ENCODE assay signal across 16 cellular contexts in the genomic region with DNA sequence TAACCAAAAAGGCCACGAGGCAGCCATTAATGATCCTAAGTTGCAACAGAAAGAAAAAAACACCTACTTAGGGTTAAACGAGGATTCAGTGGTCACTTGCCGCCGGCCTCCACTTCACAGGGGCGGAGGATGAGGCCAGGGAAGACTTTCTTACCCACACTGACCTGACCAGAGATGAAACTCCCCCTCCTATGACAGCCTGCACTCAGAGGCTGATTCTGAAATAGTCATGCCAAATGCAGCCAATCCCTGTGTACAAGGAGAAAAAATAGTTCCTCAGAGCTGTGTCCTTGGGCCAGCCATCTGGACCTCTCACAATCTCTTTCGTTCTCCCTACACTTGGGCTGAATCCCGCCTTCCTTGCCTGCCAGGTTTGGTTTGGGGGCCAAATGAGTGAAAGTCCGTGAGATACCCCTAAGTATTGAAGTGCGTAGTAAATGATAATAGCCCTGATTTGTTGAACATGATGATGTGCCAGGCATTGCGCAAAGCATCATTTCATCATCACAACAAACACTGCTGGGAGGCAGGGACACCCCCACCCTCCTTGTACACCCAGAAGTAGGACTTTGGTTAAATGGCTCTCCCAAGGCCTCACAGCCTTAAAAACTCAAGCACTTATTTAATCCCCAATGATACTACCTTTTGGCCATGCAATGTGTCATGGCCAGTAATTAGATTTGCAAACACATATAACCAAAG. TPM values are rescaled to one million over a fixed set of nuclear protein-coding genes. Genes with fewer than 3 reads are reported as not detected.
DNase-seq lines count a peak whose midpoint lies in the region; ATAC-seq and TF ChIP-seq lines count a peak whose summit lies in the region.
"Had no signal": no experiment of that assay in that cellular context is flagged by ENCODE, and none has a peak within 500 bp of the region (broad histone marks: within the 10 kb centered on the region; RNA-seq: fewer than 3 reads in every experiment).

No MANE protein-coding gene starts in this region.

- H3K4me1 ChIP-seq in IMR-90 (ENCODE audit: control insufficient read depth, insufficient read depth, low read length) = peaks cover 4% of the 10 kb centered on the region; the same call in 1 of the 2 replicates
- peaks cover 23% of the 10 kb centered on the region for H3K4me1 ChIP-seq in mesenchymal stem cell (ENCODE audit: control insufficient read depth, insufficient read depth, low read depth, low read length)

- no peak overlapping the region for H3K4me3 ChIP-seq in IMR-90 (ENCODE audit: insufficient read depth, low read depth, low read length)
- H3K4me3 ChIP-seq in mesenchymal stem cell (ENCODE audit: insufficient read depth in 1 of 2, low read depth in 1 of 2, low read length in 2 of 2) = peak overlapping the region in 1 of 2 experiments; percentile 26
- H3K4me3 ChIP-seq: gastrocnemius medialis had no signal

- no CpG with 5 or more reads among the region's 10 CpGs for WGBS in IMR-90 (ENCODE audit: extremely low coverage in 2 of 2, insufficient read length in 1 of 2), 2 experiments
- WGBS in mesenchymal stem cell = 80% methylated on average over 7 of the region's 10 CpGs

- in situ Hi-C loops in IMR-90 (cut with MboI; ENCODE audit: low sequenced_read_pairs) = no loop called here

- H3K4me2 ChIP-seq in IMR-90 (ENCODE audit: low read depth, low read length) = no peak overlapping the region
- no peak overlapping the region for H3K4me2 ChIP-seq in mesenchymal stem cell (ENCODE audit: low read length, poor library complexity, severe bottlenecking)

- H3K18ac ChIP-seq in IMR-90 (ENCODE audit: low read depth, low read length) = no peak overlapping the region
- no peak overlapping the region for H3K18ac ChIP-seq in mesenchymal stem cell (ENCODE audit: low read depth in 1 of 2, low read length in 2 of 2)

- no peak for TF ChIP-seq RAD21 in IMR-90 (IDR thresholded peaks at IDR 0.05; ENCODE audit: low read length)

- H3K27ac Mint-ChIP-seq in activated CD8-positive, alpha-beta memory T cell treated with anti-CD3 and anti-CD28 coated beads, Interleukin-2, amount 10 ng/mL, durations not matched to agents 7 days and 5 days = peak overlapping the region; percentile 9
- peak overlapping the region; percentile 2 for H3K27ac Mint-ChIP-seq in activated naive CD8-positive, alpha-beta T cell treated with anti-CD3 and anti-CD28 coated beads, Interleukin-2, amount 10 ng/mL, durations not matched to agents 7 days and 5 days

- no peak overlapping the region for H3K4ac ChIP-seq in IMR-90 (ENCODE audit: low read depth, low read length)
- H3K4ac ChIP-seq in mesenchymal stem cell (ENCODE audit: low read depth in 1 of 2, low read length in 2 of 2) = no peak overlapping the region

- H2BK120ac ChIP-seq in IMR-90 (ENCODE audit: low read depth, low read length) (no peak overlapping the region), mesenchymal stem cell (ENCODE audit: low read depth, low read length) (no peak overlapping the region)

- H3K56ac ChIP-seq in IMR-90 (ENCODE audit: extremely low read depth, insufficient read depth, low read length) = no peak overlapping the region

- H2BK5ac ChIP-seq in IMR-90 (ENCODE audit: low read depth, low read length, poor library complexity, severe bottlenecking) = no peak overlapping the region
- no peak overlapping the region for H2BK5ac ChIP-seq in mesenchymal stem cell (ENCODE audit: low read depth, low read length, poor library complexity, severe bottlenecking)

- peaks cover 30% of the 10 kb centered on the region for H3K4me1 Mint-ChIP-seq in activated CD8-positive, alpha-beta memory T cell treated with anti-CD3 and anti-CD28 coated beads, Interleukin-2, amount 10 ng/mL, durations not matched to agents 7 days and 5 days
- peaks cover 21% of the 10 kb centered on the region for H3K4me1 Mint-ChIP-seq in activated naive CD8-positive, alpha-beta T cell treated with anti-CD3 and anti-CD28 coated beads, Interleukin-2, amount 10 ng/mL, durations not matched to agents 7 days and 5 days

- peaks cover 66% of the 10 kb centered on the region for H3K27me3 ChIP-seq in IMR-90 (ENCODE audit: control insufficient read depth, insufficient read depth, low read length)
- H3K27me3 ChIP-seq in mesenchymal stem cell (ENCODE audit: control insufficient read depth in 1 of 2, insufficient read depth in 1 of 2, low read length in 2 of 2) = peaks cover 51 to 88% of the 10 kb centered on the region in 2 experiments

- no peaks in the 10 kb centered on the region for H4K20me1 ChIP-seq in IMR-90 (ENCODE audit: insufficient read depth, low read length)

- H2AK5ac ChIP-seq in IMR-90 (ENCODE audit: low read depth, low read length) (no peak overlapping the region), mesenchymal stem cell (ENCODE audit: low read length, severe bottlenecking) (no peak overlapping the region)

- H3K27ac ChIP-seq in IMR-90 (ENCODE audit: insufficient read depth, low read length) (no peak overlapping the region), mesenchymal stem cell (ENCODE audit: low read length, poor library complexity, severe bottlenecking) (no peak overlapping the region)
- H3K27ac ChIP-seq: gastrocnemius medialis, RWPE1 had no signal

- no peak for DNase-seq in activated CD8-positive, alpha-beta memory T cell treated with anti-CD3 and anti-CD28 coated beads, Interleukin-2, amount 10 ng/mL, durations not matched to agents 7 days and 5 days
- no peak for DNase-seq in activated CD8-positive, alpha-beta memory T cell treated with anti-CD3 and anti-CD28 coated beads, Interleukin-2, amount 50 U/mL, for 4 hours
- DNase-seq in IMR-90 (no peak), mesenchymal stem cell (no peak), foreskin melanocyte (no peak)
- no peak for DNase-seq in activated naive CD8-positive, alpha-beta T cell treated with anti-CD3 and anti-CD28 coated beads, Interleukin-2, amount 10 ng/mL, durations not matched to agents 7 days and 5 days
- DNase-seq: activated CD8-positive, alpha-beta memory T cell treated with anti-CD3 and anti-CD28 coated beads for 24 hours; activated gamma-delta T cell; gastrocnemius medialis; GOT3; NCI-H2029 treated with DMSO at 0.1 percent for 48 hours; stimulated activated naive B cell treated with anti-CD40 and anti-IgM and Interleukin-4, amounts not matched to agents 10 μg/mL and 1 μg/mL and 100 μg/mL, for 72 hours; trophoblast cell had no signal

- no peak overlapping the region for H2BK20ac ChIP-seq in IMR-90 (ENCODE audit: low read depth, low read length)

- dilution Hi-C loops in IMR-90 (cut with HindIII; ENCODE audit: low sequenced_read_pairs, unreplicated experiment) = no loop called here

- TF ChIP-seq CTCF in IMR-90 (conservative IDR thresholded peaks at IDR 0.05; ENCODE audit: low read depth, low read length) = no peak

- CTCF ChIA-PET in activated CD8-positive, alpha-beta memory T cell treated with anti-CD3 and anti-CD28 coated beads, Interleukin-2, amount 10 ng/mL, durations not matched to agents 7 days and 5 days (lab: Charles Lee) = interaction anchor here (0.8 to 6.9 kb wide), 3 partner anchors 51 to 334 kb away, joined by 3 to 50 read pairs (median 6); no protein-coding TSS in a partner anchor
- CTCF ChIA-PET in IMR-90 (lab: Yijun Ruan, JAX) = no interaction called here

- H2BK15ac ChIP-seq in IMR-90 (ENCODE audit: low read depth, low read length) (no peak overlapping the region), mesenchymal stem cell (ENCODE audit: low read depth, poor library complexity, severe bottlenecking) (no peak overlapping the region)

- BruUV-seq in IMR-90 (replicated peaks; lab: Mats Ljungman, UMichigan) = no TSS peak

- POLR2A ChIA-PET in IMR-90 (lab: Charles Lee; ENCODE audit: unreplicated experiment) = no interaction called here
- POLR2A ChIA-PET in activated naive CD8-positive, alpha-beta T cell treated with anti-CD3 and anti-CD28 coated beads, Interleukin-2, amount 10 ng/mL, durations not matched to agents 7 days and 5 days (lab: Charles Lee) = no interaction called here

- H3K36me3 ChIP-seq in IMR-90 (ENCODE audit: control insufficient read depth, insufficient read depth, low read length) = no peaks in the 10 kb centered on the region
- H3K36me3 ChIP-seq in mesenchymal stem cell (ENCODE audit: control insufficient read depth in 1 of 2, insufficient read depth in 2 of 2, low read depth in 1 of 2, low read length in 2 of 2) = no peaks in the 10 kb centered on the region
- H3K36me3 ChIP-seq: gastrocnemius medialis had no signal

- H2BK12ac ChIP-seq in mesenchymal stem cell (ENCODE audit: low read length in 2 of 2) = no peak overlapping the region

- no peaks in the 10 kb centered on the region for H3K9me3 Mint-ChIP-seq in activated CD8-positive, alpha-beta memory T cell treated with anti-CD3 and anti-CD28 coated beads, Interleukin-2, amount 10 ng/mL, durations not matched to agents 7 days and 5 days (ENCODE audit: low read depth)
- H3K9me3 Mint-ChIP-seq in activated naive CD8-positive, alpha-beta T cell treated with anti-CD3 and anti-CD28 coated beads, Interleukin-2, amount 10 ng/mL, durations not matched to agents 7 days and 5 days = no peaks in the 10 kb centered on the region
- H3K9me3 Mint-ChIP-seq: stimulated activated naive B cell treated with anti-CD40 and anti-IgM and Interleukin-4, amounts not matched to agents 10 μg/mL and 1 μg/mL and 100 μg/mL, for 72 hours had no signal

- H3K36me3 Mint-ChIP-seq in activated CD8-positive, alpha-beta memory T cell treated with anti-CD3 and anti-CD28 coated beads, Interleukin-2, amount 10 ng/mL, durations not matched to agents 7 days and 5 days = peaks cover 9% of the 10 kb centered on the region
- H3K36me3 Mint-ChIP-seq in activated naive CD8-positive, alpha-beta T cell treated with anti-CD3 and anti-CD28 coated beads, Interleukin-2, amount 10 ng/mL, durations not matched to agents 7 days and 5 days = peaks cover 4% of the 10 kb centered on the region

- H3K9ac ChIP-seq in IMR-90 (ENCODE audit: low read depth, low read length) (no peak overlapping the region), mesenchymal stem cell (ENCODE audit: low read length) (peak overlapping the region; percentile 37)

- no peak overlapping the region for H3K23ac ChIP-seq in IMR-90 (ENCODE audit: low read depth, low read length)
- H3K23ac ChIP-seq in mesenchymal stem cell (ENCODE audit: low read length in 2 of 2) = no peak overlapping the region

- no peak overlapping the region for H3K4me3 Mint-ChIP-seq in activated CD8-positive, alpha-beta memory T cell treated with anti-CD3 and anti-CD28 coated beads, Interleukin-2, amount 10 ng/mL, durations not matched to agents 7 days and 5 days
- no peak overlapping the region for H3K4me3 Mint-ChIP-seq in activated naive CD8-positive, alpha-beta T cell treated with anti-CD3 and anti-CD28 coated beads, Interleukin-2, amount 10 ng/mL, durations not matched to agents 7 days and 5 days
- H3K4me3 Mint-ChIP-seq: stimulated activated naive B cell treated with anti-CD40 and anti-IgM and Interleukin-4, amounts not matched to agents 10 μg/mL and 1 μg/mL and 100 μg/mL, for 72 hours had no signal

- H2AFZ ChIP-seq in IMR-90 (replicated peaks; ENCODE audit: low read length, poor library complexity) = no peak overlapping the region
- no peak overlapping the region for H2AFZ ChIP-seq in mesenchymal stem cell (ENCODE audit: low read depth, low read length)

- no peak for TF ChIP-seq POLR2A in IMR-90 (IDR thresholded peaks at IDR 0.05; ENCODE audit: low read depth, low read length)

- H3K14ac ChIP-seq in IMR-90 (replicated peaks; ENCODE audit: low read depth, low read length) = no peak overlapping the region
- no peak overlapping the region for H3K14ac ChIP-seq in mesenchymal stem cell (ENCODE audit: low read length in 2 of 2)

- H3K9me3 ChIP-seq in IMR-90 (ENCODE audit: control insufficient read depth, insufficient read depth, low read length) = no peaks in the 10 kb centered on the region
- H3K9me3 ChIP-seq in mesenchymal stem cell (ENCODE audit: control insufficient read depth, low read length) = no peaks in the 10 kb centered on the region
- H3K9me3 ChIP-seq: gastrocnemius medialis had no signal

- H3K27me3 Mint-ChIP-seq in activated CD8-positive, alpha-beta memory T cell treated with anti-CD3 and anti-CD28 coated beads, Interleukin-2, amount 10 ng/mL, durations not matched to agents 7 days and 5 days = peaks cover 2% of the 10 kb centered on the region
- peaks cover 4% of the 10 kb centered on the region for H3K27me3 Mint-ChIP-seq in activated naive CD8-positive, alpha-beta T cell treated with anti-CD3 and anti-CD28 coated beads, Interleukin-2, amount 10 ng/mL, durations not matched to agents 7 days and 5 days

- ATAC-seq in activated CD8-positive, alpha-beta memory T cell treated with anti-CD3 and anti-CD28 coated beads, Interleukin-2, amount 10 ng/mL, durations not matched to agents 7 days and 5 days = no peak
- ATAC-seq in IMR-90 (ENCODE audit: low read depth) (no peak), HG03196 (IDR thresholded peaks at IDR 0.05; ENCODE audit: unreplicated experiment) (no peak), HG02763 (IDR thresholded peaks at IDR 0.05; ENCODE audit: unreplicated experiment) (no peak)
- no peak for ATAC-seq in activated naive CD8-positive, alpha-beta T cell treated with anti-CD3 and anti-CD28 coated beads, Interleukin-2, amount 10 ng/mL, durations not matched to agents 7 days and 5 days (ENCODE audit: low read depth)
- ATAC-seq: gastrocnemius medialis; stimulated activated naive B cell treated with anti-CD40 and anti-IgM and Interleukin-4, amounts not matched to agents 10 μg/mL and 1 μg/mL and 100 μg/mL, for 72 hours had no signal

- no peak overlapping the region for H4K8ac ChIP-seq in IMR-90 (ENCODE audit: low read depth in 2 of 2, low read length in 2 of 2)
- no peak overlapping the region for H4K8ac ChIP-seq in mesenchymal stem cell (ENCODE audit: low read length)

- H3K79me1 ChIP-seq in IMR-90 (ENCODE audit: low read depth in 1 of 2, low read length in 2 of 2) (no peaks in the 10 kb centered on the region), mesenchymal stem cell (replicated peaks; ENCODE audit: low read length, poor library complexity, severe bottlenecking) (no peaks in the 10 kb centered on the region)

- H4K91ac ChIP-seq in IMR-90 (ENCODE audit: insufficient read depth, low read depth, low read length) = no peak overlapping the region
- H4K91ac ChIP-seq in mesenchymal stem cell (ENCODE audit: low read length) = no peak overlapping the region

- no peaks in the 10 kb centered on the region for H3K9me1 ChIP-seq in IMR-90 (ENCODE audit: insufficient read depth, low read length)

- H2AK9ac ChIP-seq in IMR-90 (replicated peaks; ENCODE audit: low read depth, low read length, poor library complexity) = no peak overlapping the region

- intact Hi-C loops in IMR-90 (cut with micrococcal nuclease) = no loop called here

- no peak overlapping the region for H4K5ac ChIP-seq in IMR-90 (ENCODE audit: low read depth, low read length)

RNA-seq across cellular contexts. Expression of gene IRF4, which starts 3.2 kb away (rescaled TPM):
- total RNA-seq in activated CD8-positive, alpha-beta memory T cell treated with anti-CD3 and anti-CD28 coated beads, Interleukin-2, amount 10 ng/mL, durations not matched to agents 7 days and 5 days = 100 to 1,000 TPM; 184 to 254 TPM
- not detected in 2 replicates for total RNA-seq in IMR-90 (2012; rRNA removed)
- polyA plus RNA-seq in IMR-90 (2012; rRNA removed) = not detected in 2 replicates
- not detected in 2 replicates for polyA plus RNA-seq in IMR-90 (2012; cell fraction: cytosol; rRNA removed)
- 0.01 and 0.08 TPM in 2 replicates for polyA plus RNA-seq in IMR-90 (2012; cell fraction: nucleus; rRNA removed; ENCODE audit: low replicate concordance)
- 10 to 100 TPM; 94.2 to 95.1 TPM for total RNA-seq in activated naive CD8-positive, alpha-beta T cell treated with anti-CD3 and anti-CD28 coated beads, Interleukin-2, amount 10 ng/mL, durations not matched to agents 7 days and 5 days
- polyA plus RNA-seq in mesenchymal stem cell (2013, experiment 1 of 2) = 0.01 TPM
- 0.03 TPM for polyA plus RNA-seq in mesenchymal stem cell (2013, experiment 2 of 2)

Comparison
In these comparisons a context has a peak if more than half of its experiments do, and no peak if none do; other contexts are left out.
1. RNA of gene IRF4, which starts 3.2 kb away (total RNA-seq): 184 to 254 TPM in activated CD8-positive, alpha-beta memory T cell treated with anti-CD3 and anti-CD28 coated beads, Interleukin-2, amount 10 ng/mL, durations not matched to agents 7 days and 5 days and 94.2 to 95.1 TPM in activated naive CD8-positive, alpha-beta T cell treated with anti-CD3 and anti-CD28 coated beads, Interleukin-2, amount 10 ng/mL, durations not matched to agents 7 days and 5 days; not detected in IMR-90; every median in the first group is over 10 times any median in the second.